In the genomic region with DNA sequence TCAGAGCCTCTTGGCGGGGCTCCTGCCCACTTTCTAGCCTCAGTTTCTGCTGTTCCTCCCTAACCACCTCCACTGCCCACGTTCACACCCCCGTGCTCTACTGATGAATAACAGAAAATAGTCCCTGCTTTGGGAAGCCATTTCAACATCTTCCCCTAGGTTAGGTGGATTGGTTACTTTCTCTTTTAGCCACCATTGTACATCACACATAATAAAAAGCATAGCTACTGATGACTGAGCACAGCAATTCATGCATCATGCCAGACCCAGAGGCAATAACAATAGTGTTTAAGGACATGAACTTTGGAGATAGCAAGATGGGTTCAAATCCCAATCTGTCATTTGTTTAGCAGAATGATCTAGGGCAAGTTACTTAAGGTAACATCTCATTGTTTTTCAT, we compare ENCODE assay signal across 28 cellular contexts.
"Had no signal": no experiment of that assay in that cellular context is flagged by ENCODE, and none has a peak within 500 bp of the region (broad histone marks: within the 10 kb centered on the region; RNA-seq: fewer than 3 reads in every experiment).

No MANE protein-coding gene starts in this region.

- FAIRE-seq: bronchial epithelial cell, keratinocyte had no signal

- H3K9me3 ChIP-seq: mucosa of descending colon, ovary, transverse colon had no signal

- H3K36me3 ChIP-seq: ovary, transverse colon had no signal

- H3K4me3 ChIP-seq: mucosa of descending colon, ovary, skin epidermis, transverse colon had no signal

- H3K27me3 Mint-ChIP-seq: central memory CD8-positive, alpha-beta T cell; dendritic cell treated with granulocyte-macrophage colony-stimulating factor and Interleukin-4, amounts not matched to agents 40 ng/mL and 50 ng/mL, for 4 days; progenitor cell of endocrine pancreas had no signal

- H3K9me3 Mint-ChIP-seq: activated naive CD4-positive, alpha-beta T cell treated with anti-CD3 and anti-CD28 coated beads, Interleukin-2, amount 10 ng/mL, durations not matched to agents 7 days and 5 days; dendritic cell treated with granulocyte-macrophage colony-stimulating factor and Interleukin-4, amounts not matched to agents 40 ng/mL and 50 ng/mL, for 4 days; endodermal cell; nephron progenitor cell; stimulated activated memory B cell treated with anti-CD40 and anti-IgM and Interleukin-4, amounts not matched to agents 10 μg/mL and 1 μg/mL and 100 μg/mL, for 72 hours; T-helper 1 cell treated with Interleukin-12 subunit alpha and Interleukin-12 subunit beta and Interleukin-4 antibody, amounts not matched to agents 30 μg/mL and 1 μg/mL, for 36 hours had no signal

- H3K36me3 Mint-ChIP-seq: activated naive CD4-positive, alpha-beta T cell treated with anti-CD3 and anti-CD28 coated beads, Interleukin-2, amount 10 ng/mL, durations not matched to agents 7 days and 5 days; stimulated activated memory B cell treated with anti-CD40 and anti-IgM and Interleukin-4, amounts not matched to agents 10 μg/mL and 1 μg/mL and 100 μg/mL, for 72 hours had no signal

- H3K4me1 ChIP-seq: transverse colon had no signal

- H3K27ac ChIP-seq: ovary, skin epidermis, transverse colon had no signal

- DNase-seq: activated CD4-positive, alpha-beta T cell treated with anti-CD3 and anti-CD28 coated beads, Interleukin-2, amount 10 ng/mL, durations not matched to agents 7 days and 5 days; activated CD4-positive, CD25-positive, alpha-beta regulatory T cell treated with anti-CD3 and anti-CD28 coated beads, Interleukin-2, amount 50 U/mL, for 72 hours; activated effector memory CD4-positive, alpha-beta T cell treated with anti-CD3 and anti-CD28 coated beads, Interleukin-2, amount 50 U/mL, for 16 hours; activated naive CD4-positive, alpha-beta T cell treated with anti-CD3 and anti-CD28 coated beads, Interleukin-2, amount 10 ng/mL, durations not matched to agents 7 days and 5 days; activated T-cell treated with anti-CD3 and anti-CD28 coated beads, Interleukin-2, amount 50 U/mL, for 48 hours; anterior cingulate cortex; endodermal cell; head of caudate nucleus; hippocampal formation; left cardiac atrium; left ventricle myocardium superior; mucosa of descending colon; nephron progenitor cell; ovary; retina; stimulated activated CD4-positive, alpha-beta T cell treated with anti-CD3 and anti-CD28 coated beads, Interleukin-4, amount 100 ng/mL, for 24 hours; T-helper 9 cell; transverse colon had no signal

- H3K27ac Mint-ChIP-seq: activated CD4-positive, alpha-beta T cell treated with anti-CD3 and anti-CD28 coated beads, Interleukin-2, amount 10 ng/mL, durations not matched to agents 7 days and 5 days; activated naive CD4-positive, alpha-beta T cell treated with anti-CD3 and anti-CD28 coated beads, Interleukin-2, amount 10 ng/mL, durations not matched to agents 7 days and 5 days; dendritic cell treated with granulocyte-macrophage colony-stimulating factor and Interleukin-4, amounts not matched to agents 40 ng/mL and 50 ng/mL, for 4 days; endodermal cell; nephron progenitor cell; progenitor cell of endocrine pancreas; stimulated activated memory B cell treated with anti-CD40 and anti-IgM and Interleukin-4, amounts not matched to agents 10 μg/mL and 1 μg/mL and 100 μg/mL, for 72 hours; T-helper 1 cell treated with Interleukin-12 subunit alpha and Interleukin-12 subunit beta and Interleukin-4 antibody, amounts not matched to agents 30 μg/mL and 1 μg/mL, for 36 hours had no signal

- ATAC-seq: esophagus mucosa; left cardiac atrium; left ventricle myocardium superior; mucosa of descending colon; sciatic nerve; stimulated activated memory B cell treated with anti-CD40 and anti-IgM and Interleukin-4, amounts not matched to agents 10 μg/mL and 1 μg/mL and 100 μg/mL, for 72 hours had no signal

- H3K4me1 Mint-ChIP-seq: activated naive CD4-positive, alpha-beta T cell treated with anti-CD3 and anti-CD28 coated beads, Interleukin-2, amount 10 ng/mL, durations not matched to agents 7 days and 5 days; endodermal cell; nephron progenitor cell; stimulated activated memory B cell treated with anti-CD40 and anti-IgM and Interleukin-4, amounts not matched to agents 10 μg/mL and 1 μg/mL and 100 μg/mL, for 72 hours had no signal

- H3K27me3 ChIP-seq: ovary, transverse colon had no signal

- H3K4me3 Mint-ChIP-seq: activated CD4-positive, alpha-beta T cell treated with anti-CD3 and anti-CD28 coated beads, Interleukin-2, amount 10 ng/mL, durations not matched to agents 7 days and 5 days; activated naive CD4-positive, alpha-beta T cell treated with anti-CD3 and anti-CD28 coated beads, Interleukin-2, amount 10 ng/mL, durations not matched to agents 7 days and 5 days; central memory CD8-positive, alpha-beta T cell; dendritic cell treated with granulocyte-macrophage colony-stimulating factor and Interleukin-4, amounts not matched to agents 40 ng/mL and 50 ng/mL, for 4 days; endodermal cell; nephron progenitor cell; stimulated activated memory B cell treated with anti-CD40 and anti-IgM and Interleukin-4, amounts not matched to agents 10 μg/mL and 1 μg/mL and 100 μg/mL, for 72 hours; T-helper 1 cell treated with Interleukin-12 subunit alpha and Interleukin-12 subunit beta and Interleukin-4 antibody, amounts not matched to agents 30 μg/mL and 1 μg/mL, for 36 hours had no signal
